ENCODE assay signal across 21 cellular contexts in genomic region chr3:39410893-39411292, GRCh38. TPM values are rescaled to one million over a fixed set of nuclear protein-coding genes. Genes with fewer than 3 reads are reported as not detected.
DNase-seq lines count a peak whose midpoint lies in the region; ATAC-seq, FAIRE-seq and TF ChIP-seq lines count a peak whose summit lies in the region.
"Had no signal": no experiment of that assay in that cellular context is flagged by ENCODE, and none has a peak within 500 bp of the region (broad histone marks: within the 10 kb centered on the region; RNA-seq: fewer than 3 reads in every experiment).

No MANE protein-coding gene starts in this region.

- no peak for TF ChIP-seq POLR2A in GM12891 (IDR thresholded peaks at IDR 0.05; ENCODE audit: low read depth, low read length)

- ATAC-seq in T-helper 17 cell (no peak), HG02623 (IDR thresholded peaks at IDR 0.05; ENCODE audit: unreplicated experiment) (no peak)
- ATAC-seq: left ventricle myocardium superior, T-cell had no signal

- no peak overlapping the region for H3K4me3 Mint-ChIP-seq in T-helper 17 cell
- H3K4me3 Mint-ChIP-seq: activated naive CD4-positive, alpha-beta T cell treated with anti-CD3 and anti-CD28 coated beads, Interleukin-2, amount 10 ng/mL, durations not matched to agents 7 days and 5 days; B cell; T-cell had no signal

- peak overlapping the region in 9 of 11 experiments; percentile 11 to 97 (median 35); a peak in 11 of 22 replicates for H3K9ac ChIP-seq in BLaER1 treated with 17β-estradiol and CSF1 and Interleukin-3, amounts not matched to agents 10 nM and 100 nM
- H3K9ac ChIP-seq: parathyroid adenoma had no signal

- H3K4me1 Mint-ChIP-seq in T-helper 17 cell, result peaks cover 46% of the 10 kb centered on the region

- H3K27ac ChIP-seq in BLaER1 treated with 17β-estradiol and CSF1 and Interleukin-3, amounts not matched to agents 10 nM and 100 nM, result peak overlapping the region in 1 of 11 experiments; percentile 31; a peak in 1 of 22 replicates
- H3K27ac ChIP-seq in epithelial cell of prostate (peak overlapping the region; percentile 30), SJCRH30 (no peak overlapping the region)
- H3K27ac ChIP-seq: esophagus muscularis mucosa, parathyroid adenoma, skin epidermis had no signal

- peak overlapping the region; percentile 76 for H3K27ac Mint-ChIP-seq in T-helper 17 cell
- H3K27ac Mint-ChIP-seq: activated naive CD4-positive, alpha-beta T cell treated with anti-CD3 and anti-CD28 coated beads, Interleukin-2, amount 10 ng/mL, durations not matched to agents 7 days and 5 days; B cell had no signal

- H3K36me3 Mint-ChIP-seq in T-helper 17 cell (ENCODE audit: low read depth), result peaks cover 14% of the 10 kb centered on the region

- peak overlapping the region; percentile 13 to 99 (median 94); a peak in 21 of 22 replicates for H3K4me2 ChIP-seq in BLaER1 treated with 17β-estradiol and CSF1 and Interleukin-3, amounts not matched to agents 10 nM and 100 nM

- no peak for DNase-seq in GM12891 (ENCODE audit: insufficient read length, low spot score)
- no peak for DNase-seq in T-helper 17 cell
- DNase-seq in epithelial cell of prostate (ENCODE audit: low read depth, low spot score), result no peak
- no peak for DNase-seq in SJCRH30
- no peak for DNase-seq in HCEC 1CT
- DNase-seq: activated naive CD4-positive, alpha-beta T cell treated with anti-CD3 and anti-CD28 coated beads, Interleukin-2, amount 10 ng/mL, durations not matched to agents 7 days and 5 days; DMS 273 treated with DMSO at 0.1 percent for 48 hours; left ventricle myocardium superior; NCI-H1694; NCI-H345; NK-92 treated with Interleukin-12 subunit alpha and Interleukin-12 subunit beta, amount 100 ng/mL, for 24 hours; T-cell had no signal

- H3K36me3 ChIP-seq in BLaER1 treated with 17β-estradiol and CSF1 and Interleukin-3, amounts not matched to agents 10 nM and 100 nM, result peaks cover 72 to 82% (median 76%) of the 10 kb centered on the region in 11 experiments
- H3K36me3 ChIP-seq in SJCRH30, result peaks cover 64% of the 10 kb centered on the region

- no peak for FAIRE-seq in GM12891 (lab: Jason Lieb, UNC)

- H3K4me3 ChIP-seq in BLaER1 treated with 17β-estradiol and CSF1 and Interleukin-3, amounts not matched to agents 10 nM and 100 nM, result peak overlapping the region in 3 of 10 experiments; percentile 1 to 84 (median 11); a peak in 5 of 20 replicates
- no peak overlapping the region for H3K4me3 ChIP-seq in SJCRH30
- H3K4me3 ChIP-seq: esophagus muscularis mucosa, HAP-1, skin epidermis had no signal

- peaks cover 37 to 50% (median 46%) of the 10 kb centered on the region in 10 experiments for H3K4me1 ChIP-seq in BLaER1 treated with 17β-estradiol and CSF1 and Interleukin-3, amounts not matched to agents 10 nM and 100 nM
- H3K4me1 ChIP-seq in SJCRH30, result no peaks in the 10 kb centered on the region

- H3K9me3 ChIP-seq in BLaER1 treated with 17β-estradiol and CSF1 and Interleukin-3, amounts not matched to agents 10 nM and 100 nM (replicated peaks in 1 of 11), result no peaks in the 10 kb centered on the region
- H3K9me3 ChIP-seq in T-helper 17 cell (ENCODE audit: control insufficient read depth, low read length, poor library complexity, severe bottlenecking) (no peaks in the 10 kb centered on the region), SJCRH30 (replicated peaks) (no peaks in the 10 kb centered on the region)
- H3K9me3 ChIP-seq: esophagus muscularis mucosa, HAP-1 had no signal

- H3K27me3 Mint-ChIP-seq in T-helper 17 cell, result no peaks in the 10 kb centered on the region
- H3K27me3 Mint-ChIP-seq: activated naive CD4-positive, alpha-beta T cell treated with anti-CD3 and anti-CD28 coated beads, Interleukin-2, amount 10 ng/mL, durations not matched to agents 7 days and 5 days; B cell; T-cell had no signal

- H3K27me3 ChIP-seq in BLaER1 treated with 17β-estradiol and CSF1 and Interleukin-3, amounts not matched to agents 10 nM and 100 nM, result no peaks in the 10 kb centered on the region
- no peaks in the 10 kb centered on the region; the same call in 1 of the 2 replicates for H3K27me3 ChIP-seq in SJCRH30
- H3K27me3 ChIP-seq: esophagus muscularis mucosa had no signal

- peaks cover 54 to 91% (median 86%) of the 10 kb centered on the region in 11 experiments; a peak in 21 of 22 replicates for H4K20me1 ChIP-seq in BLaER1 treated with 17β-estradiol and CSF1 and Interleukin-3, amounts not matched to agents 10 nM and 100 nM

TF ChIP-seq in GM12891, 5 proteins besides CTCF, POLR2A, EP300 and RAD21:
- TF ChIP-seq POLR2AphosphoS5 (IDR thresholded peaks at IDR 0.05; ENCODE audit: low read depth, low read length) (peak; percentile 51), POU2F2 (IDR thresholded peaks at IDR 0.05; ENCODE audit: low read depth, low read length) (no peak), TAF1 (IDR thresholded peaks at IDR 0.05; ENCODE audit: low read depth, low read length) (no peak)

RNA-seq across cellular contexts. Expression of gene RPSA, which starts 4.4 kb away (rescaled TPM):
- polyA plus RNA-seq in GM12891 (2012; ENCODE audit: low read depth, missing spikeins), result 3,537 TPM
- 1,000 to 10,000 TPM; 1,939 to 2,030 TPM for total RNA-seq in T-helper 17 cell
- 1,936 and 2,046 TPM in 2 replicates for total RNA-seq in SJCRH30 (2014; rRNA removed; shearing (Covaris generic))

RNA-seq across cellular contexts. Expression of gene SLC25A38, which starts 27.7 kb away (rescaled TPM):
- 28.4 TPM for polyA plus RNA-seq in GM12891 (2012; ENCODE audit: low read depth, missing spikeins)
- 10 to 100 TPM; 39.9 to 55.4 TPM for total RNA-seq in T-helper 17 cell
- 29.9 and 31.4 TPM in 2 replicates for total RNA-seq in SJCRH30 (2014; rRNA removed; shearing (Covaris generic))

RNA-seq across cellular contexts. Expression of gene MOBP, which starts 56.6 kb away (rescaled TPM):
- 0.26 TPM for polyA plus RNA-seq in GM12891 (2012; ENCODE audit: low read depth, missing spikeins)
- not detected for total RNA-seq in T-helper 17 cell
- total RNA-seq in SJCRH30 (2014; rRNA removed; shearing (Covaris generic)), result 0.04 TPM in 1 of 2 replicates, not detected in the other
- total RNA-seq: B cell, esophagus muscularis mucosa, HT1080, left ventricle myocardium superior, M059J had no signal
